ENCODE assay signal across 9 cellular contexts in genomic region chr5:150640311-150641005, GRCh38. TPM values are rescaled to one million over a fixed set of nuclear protein-coding genes. Genes with fewer than 3 reads are reported as not detected.
DNase-seq lines count a peak whose midpoint lies in the region; ATAC-seq and TF ChIP-seq lines count a peak whose summit lies in the region.
"Had no signal": no experiment of that assay in that cellular context is flagged by ENCODE, and none has a peak within 500 bp of the region (broad histone marks: within the 10 kb centered on the region; RNA-seq: fewer than 3 reads in every experiment).

Gene SYNPO, plus strand, starts transcription at chr5:150640660. Its CDS starts 7,616 bp downstream, at chr5:150648276.

- TF ChIP-seq EP300 in upper lobe of left lung (IDR thresholded peaks at IDR 0.05) = peak in 1 of 4 donors; percentile 39

- no peak for TF ChIP-seq POLR2A in upper lobe of left lung (IDR thresholded peaks at IDR 0.05)

- TF ChIP-seq CTCF in choroid plexus epithelial cell (conservative IDR thresholded peaks at IDR 0.05; ENCODE audit: low read depth, low read length) (peak; percentile 11), upper lobe of left lung (IDR thresholded peaks at IDR 0.05) (no peak)

- H3K27ac Mint-ChIP-seq in activated naive CD4-positive, alpha-beta T cell treated with anti-CD3 and anti-CD28 coated beads, Interleukin-2, amount 10 ng/mL, durations not matched to agents 7 days and 5 days = peak within 1 kb of the TSS; percentile 43
- H3K27ac Mint-ChIP-seq in activated naive CD4-positive, alpha-beta T cell treated with anti-CD3 and anti-CD28 coated beads for 36 hours = no peak within 1 kb of the TSS

- DNase-seq in activated naive CD4-positive, alpha-beta T cell treated with anti-CD3 and anti-CD28 coated beads, Interleukin-2, amount 10 ng/mL, durations not matched to agents 7 days and 5 days = no peak
- DNase-seq in activated naive CD4-positive, alpha-beta T cell treated with anti-CD3 and anti-CD28 coated beads for 36 hours = no peak
- DNase-seq in choroid plexus epithelial cell (ENCODE audit: low read depth) = peak; percentile 86
- DNase-seq in lung microvascular endothelial cell (ENCODE audit: low read depth in 2 of 2) = peak; percentile 67 to 90
- peak in 1 of 2 donors; percentile 80 for DNase-seq in upper lobe of left lung
- DNase-seq in 8988T = no peak
- DNase-seq in NCI-H69 (lab: John Stamatoyannopoulos, UW) = no peak

- peak within 1 kb of the TSS; percentile 82 to 91 (median 84) for H3K27ac ChIP-seq in upper lobe of left lung
- H3K27ac ChIP-seq: C4-2B had no signal

- 41 to 61% methylated on average over 13 to 14 of the region's 14 CpGs for WGBS in upper lobe of left lung, 2 donors

- H3K36me3 Mint-ChIP-seq in activated naive CD4-positive, alpha-beta T cell treated with anti-CD3 and anti-CD28 coated beads, Interleukin-2, amount 10 ng/mL, durations not matched to agents 7 days and 5 days = no peaks in the 10 kb centered on the region
- H3K36me3 Mint-ChIP-seq in activated naive CD4-positive, alpha-beta T cell treated with anti-CD3 and anti-CD28 coated beads for 36 hours (ENCODE audit: low read depth) = no peaks in the 10 kb centered on the region

- CTCF ChIA-PET in activated naive CD4-positive, alpha-beta T cell treated with anti-CD3 and anti-CD28 coated beads, Interleukin-2, amount 10 ng/mL, durations not matched to agents 7 days and 5 days (lab: Charles Lee) = no interaction called here
- CTCF ChIA-PET in activated naive CD4-positive, alpha-beta T cell treated with anti-CD3 and anti-CD28 coated beads for 36 hours (lab: Charles Lee) = no interaction called here

- no peak within 1 kb of the TSS for H3K4me3 Mint-ChIP-seq in activated naive CD4-positive, alpha-beta T cell treated with anti-CD3 and anti-CD28 coated beads, Interleukin-2, amount 10 ng/mL, durations not matched to agents 7 days and 5 days
- H3K4me3 Mint-ChIP-seq in activated naive CD4-positive, alpha-beta T cell treated with anti-CD3 and anti-CD28 coated beads for 36 hours = no peak within 1 kb of the TSS

- no peaks in the 10 kb centered on the region for H3K4me1 Mint-ChIP-seq in activated naive CD4-positive, alpha-beta T cell treated with anti-CD3 and anti-CD28 coated beads, Interleukin-2, amount 10 ng/mL, durations not matched to agents 7 days and 5 days
- no peaks in the 10 kb centered on the region for H3K4me1 Mint-ChIP-seq in activated naive CD4-positive, alpha-beta T cell treated with anti-CD3 and anti-CD28 coated beads for 36 hours (ENCODE audit: low read depth)

- no peaks in the 10 kb centered on the region for H3K9me3 Mint-ChIP-seq in activated naive CD4-positive, alpha-beta T cell treated with anti-CD3 and anti-CD28 coated beads, Interleukin-2, amount 10 ng/mL, durations not matched to agents 7 days and 5 days
- H3K9me3 Mint-ChIP-seq in activated naive CD4-positive, alpha-beta T cell treated with anti-CD3 and anti-CD28 coated beads for 36 hours = no peaks in the 10 kb centered on the region

- ATAC-seq in upper lobe of left lung (ENCODE audit: low FRiP score in 2 of 2) (peak; percentile 58 to 86), HG03457 (IDR thresholded peaks at IDR 0.05; ENCODE audit: unreplicated experiment) (no peak)

- H3K4me1 ChIP-seq in upper lobe of left lung = peaks cover 87 to 93% (median 88%) of the 10 kb centered on the region in 4 donors

- intact Hi-C loops in activated naive CD4-positive, alpha-beta T cell treated with anti-CD3 and anti-CD28 coated beads for 36 hours (cut with micrococcal nuclease) = no loop called here

- no peaks in the 10 kb centered on the region for H3K27me3 ChIP-seq in upper lobe of left lung

- H3K4me3 ChIP-seq in choroid plexus epithelial cell (ENCODE audit: low read depth, low read length) = peak within 1 kb of the TSS; percentile 58
- H3K4me3 ChIP-seq in upper lobe of left lung = peak within 1 kb of the TSS in 3 of 4 donors; percentile 19 to 41 (median 32)

- no peaks in the 10 kb centered on the region for H3K9me3 ChIP-seq in upper lobe of left lung

- H3K36me3 ChIP-seq in upper lobe of left lung = no peaks in the 10 kb centered on the region

- peaks cover 64% of the 10 kb centered on the region for H3K27me3 Mint-ChIP-seq in activated naive CD4-positive, alpha-beta T cell treated with anti-CD3 and anti-CD28 coated beads, Interleukin-2, amount 10 ng/mL, durations not matched to agents 7 days and 5 days
- peaks cover 5% of the 10 kb centered on the region for H3K27me3 Mint-ChIP-seq in activated naive CD4-positive, alpha-beta T cell treated with anti-CD3 and anti-CD28 coated beads for 36 hours (ENCODE audit: low read depth)

RNA-seq across cellular contexts. Expression of gene SYNPO, which starts in this region (rescaled TPM):
- under 1 TPM; 0.14 to 0.17 TPM for total RNA-seq in activated naive CD4-positive, alpha-beta T cell treated with anti-CD3 and anti-CD28 coated beads for 36 hours
- total RNA-seq in lung microvascular endothelial cell = 7.4 and 10.7 TPM in 2 replicates
- total RNA-seq in upper lobe of left lung = 100 to 1,000 TPM in 2 of 6 donors, 10 to 100 TPM in 4; 41.9 to 150 (median 84.3) TPM

Comparison
In these comparisons a context has a peak if more than half of its experiments do, and no peak if none do; other contexts are left out.
1. DNase-seq: peak in choroid plexus epithelial cell (single experiment) and lung microvascular endothelial cell (2 of 2); none in activated naive CD4-positive, alpha-beta T cell treated with anti-CD3 and anti-CD28 coated beads, Interleukin-2, amount 10 ng/mL, durations not matched to agents 7 days and 5 days (single experiment), activated naive CD4-positive, alpha-beta T cell treated with anti-CD3 and anti-CD28 coated beads for 36 hours (single experiment), 8988T (single experiment) and NCI-H69 (single experiment).